ENCODE assay signal across 16 cellular contexts in genomic region chr13:109750376-109750775, GRCh38.
"Had no signal": no experiment of that assay in that cellular context is flagged by ENCODE, and none has a peak within 500 bp of the region (broad histone marks: within the 10 kb centered on the region; RNA-seq: fewer than 3 reads in every experiment).

No MANE protein-coding gene starts in this region.

- H3K4me1 ChIP-seq: foreskin keratinocyte, left ventricle myocardium inferior had no signal

- H3K27me3 ChIP-seq: dorsolateral prefrontal cortex, foreskin keratinocyte, hepatocyte had no signal

- ATAC-seq: effector memory CD8-positive, alpha-beta T cell; left cardiac atrium; naive thymus-derived CD8-positive, alpha-beta T cell; right cardiac atrium had no signal

- H3K4me2 ChIP-seq: hepatocyte had no signal

- H3K9me3 ChIP-seq: left ventricle myocardium inferior had no signal

- DNase-seq: cortex of kidney; dorsolateral prefrontal cortex; effector memory CD8-positive, alpha-beta T cell; foreskin keratinocyte; head of caudate nucleus; kidney; left cardiac atrium; left ventricle myocardium inferior; naive thymus-derived CD8-positive, alpha-beta T cell; right cardiac atrium; small intestine; stimulated activated CD4-positive, alpha-beta T cell treated with anti-CD3 and anti-CD28 coated beads, Interleukin-12 subunit alpha, Interleukin-12 subunit beta, amount 100 ng/mL, for 4 hours; stimulated activated naive CD4-positive, alpha-beta T cell treated with Interleukin-2 at 50 U/mL for 16 hours; trophoblast cell had no signal

- H3K4me3 Mint-ChIP-seq: effector memory CD8-positive, alpha-beta T cell; naive thymus-derived CD8-positive, alpha-beta T cell had no signal

- H3K27ac ChIP-seq: dorsolateral prefrontal cortex, foreskin keratinocyte, hepatocyte, left ventricle myocardium inferior had no signal

- H2AFZ ChIP-seq: hepatocyte had no signal

- H3K9me3 Mint-ChIP-seq: naive thymus-derived CD8-positive, alpha-beta T cell had no signal

- H3K79me2 ChIP-seq: hepatocyte had no signal

- H3K4me3 ChIP-seq: dorsolateral prefrontal cortex, hepatocyte, left ventricle myocardium inferior, lung had no signal
